11 cellular contexts compared by ENCODE assay signal in genomic region chr7:116165717-116166116, GRCh38. TPM values are rescaled to one million over a fixed set of nuclear protein-coding genes. Genes with fewer than 3 reads are reported as not detected.
DNase-seq lines count a peak whose midpoint lies in the region; ATAC-seq and TF ChIP-seq lines count a peak whose summit lies in the region.
"Had no signal": no experiment of that assay in that cellular context is flagged by ENCODE, and none has a peak within 500 bp of the region (broad histone marks: within the 10 kb centered on the region; RNA-seq: fewer than 3 reads in every experiment).

No MANE protein-coding gene starts in this region.

- no peaks in the 10 kb centered on the region for H3K9me3 ChIP-seq in OCI-LY3 (ENCODE audit: insufficient read depth, low read length)

- H4K8ac ChIP-seq in mesendoderm (ENCODE audit: low read depth, low read length), result no peak overlapping the region

- H2BK120ac ChIP-seq in mesendoderm (ENCODE audit: low read depth, low read length), result no peak overlapping the region

- peak; percentile 56 for ATAC-seq in GM19467 (IDR thresholded peaks at IDR 0.05; ENCODE audit: unreplicated experiment)
- ATAC-seq in HG03060 (IDR thresholded peaks at IDR 0.05; ENCODE audit: low read depth, unreplicated experiment), result peak; percentile 57

- no peak overlapping the region for H4K5ac ChIP-seq in mesendoderm (ENCODE audit: low read length)

- H3K4me2 ChIP-seq in OCI-LY3 (ENCODE audit: low read length), result peak overlapping the region; percentile 82
- no peak overlapping the region for H3K4me2 ChIP-seq in mesendoderm (ENCODE audit: low read length)

- TF ChIP-seq CTCF in CD14-positive monocyte (IDR thresholded peaks at IDR 0.05) (no peak), OCI-LY3 (IDR thresholded peaks at IDR 0.05; ENCODE audit: low read depth, low read length) (no peak), HFFc6 (IDR thresholded peaks at IDR 0.05) (no peak)

- peaks cover 90% of the 10 kb centered on the region for H3K4me1 ChIP-seq in OCI-LY3 (ENCODE audit: low read length)
- no peaks in the 10 kb centered on the region for H3K4me1 ChIP-seq in mesendoderm (ENCODE audit: control insufficient read depth, low read depth, low read length)

- H3K23ac ChIP-seq in mesendoderm (ENCODE audit: low read length), result no peak overlapping the region

- no peak overlapping the region for H2BK5ac ChIP-seq in mesendoderm (ENCODE audit: low read length)

- intact Hi-C loops in CD14-positive monocyte (cut with micrococcal nuclease), result no loop called here

- H3K4me3 Mint-ChIP-seq in CD14-positive monocyte, result peak overlapping the region; percentile 49 to 77
- no peak overlapping the region for H3K4me3 Mint-ChIP-seq in HFFc6
- H3K4me3 Mint-ChIP-seq: type B pancreatic cell had no signal

- no peaks in the 10 kb centered on the region for H4K20me1 ChIP-seq in OCI-LY3 (ENCODE audit: insufficient read depth, low read length)

- H2AFZ ChIP-seq in OCI-LY3 (ENCODE audit: low read depth, low read length), result no peak overlapping the region

- H2BK15ac ChIP-seq in mesendoderm (replicated peaks; ENCODE audit: low read depth), result no peak overlapping the region

- H3K4me1 Mint-ChIP-seq in CD14-positive monocyte, result peaks cover 51% of the 10 kb centered on the region
- peaks cover 37% of the 10 kb centered on the region for H3K4me1 Mint-ChIP-seq in HFFc6 (ENCODE audit: low read depth)

- H2AK5ac ChIP-seq in mesendoderm (ENCODE audit: low read length), result no peak overlapping the region

- H3K56ac ChIP-seq in mesendoderm (ENCODE audit: low read length), result no peak overlapping the region

- H3K36me3 Mint-ChIP-seq in CD14-positive monocyte, result no peaks in the 10 kb centered on the region
- no peaks in the 10 kb centered on the region for H3K36me3 Mint-ChIP-seq in HFFc6 (ENCODE audit: low read depth)
- H3K36me3 Mint-ChIP-seq: type B pancreatic cell had no signal

- H3K27ac ChIP-seq in OCI-LY3 (ENCODE audit: low read length) (peak overlapping the region; percentile 93), mesendoderm (ENCODE audit: low read depth, low read length) (no peak overlapping the region)
- H3K27ac ChIP-seq: RWPE1 had no signal

- H3K27ac Mint-ChIP-seq in CD14-positive monocyte, result peak overlapping the region; percentile 95 to 98 (median 96)
- H3K27ac Mint-ChIP-seq in HFFc6, result no peak overlapping the region
- H3K27ac Mint-ChIP-seq: type B pancreatic cell had no signal

- H3K27me3 ChIP-seq in OCI-LY3 (ENCODE audit: low read depth, low read length), result no peaks in the 10 kb centered on the region
- H3K27me3 ChIP-seq in mesendoderm (ENCODE audit: insufficient read depth, low read length, poor library complexity), result no peaks in the 10 kb centered on the region

- peak overlapping the region; percentile 96 for H3K9ac ChIP-seq in OCI-LY3 (ENCODE audit: low read length)
- H3K9ac ChIP-seq in mesendoderm (ENCODE audit: low read length), result no peak overlapping the region

- peaks cover 0 to 3% (median 2%) of the 10 kb centered on the region in 7 donors for H3K9me3 Mint-ChIP-seq in CD14-positive monocyte
- no peaks in the 10 kb centered on the region for H3K9me3 Mint-ChIP-seq in HFFc6
- H3K9me3 Mint-ChIP-seq: type B pancreatic cell had no signal

- peaks cover 63% of the 10 kb centered on the region for H3K79me2 ChIP-seq in OCI-LY3 (ENCODE audit: low read length)
- H3K79me2 ChIP-seq in mesendoderm (ENCODE audit: control insufficient read depth, insufficient read depth, low read length), result no peaks in the 10 kb centered on the region

- peak overlapping the region; percentile 57 for H3K4me3 ChIP-seq in OCI-LY3 (ENCODE audit: low read length)
- H3K4me3 ChIP-seq in mesendoderm (ENCODE audit: low read length), result no peak overlapping the region

- H3K27me3 Mint-ChIP-seq in CD14-positive monocyte (ENCODE audit: low read depth in 3 of 3) (no peaks in the 10 kb centered on the region), HFFc6 (ENCODE audit: insufficient read depth) (peaks cover 2% of the 10 kb centered on the region; the same call in 1 of the 2 replicates)
- H3K27me3 Mint-ChIP-seq: type B pancreatic cell had no signal

- no peak overlapping the region for H3K4ac ChIP-seq in mesendoderm (ENCODE audit: low read depth, low read length)

- no peaks in the 10 kb centered on the region for H3K36me3 ChIP-seq in OCI-LY3 (replicated peaks; ENCODE audit: low read depth, low read length)
- H3K36me3 ChIP-seq in mesendoderm (ENCODE audit: control insufficient read depth, insufficient read depth, low read length), result no peaks in the 10 kb centered on the region

- no CpG with 5 or more reads among the region's 2 CpGs for WGBS in mesendoderm (ENCODE audit: extremely low coverage, insufficient coverage, low lambda C conversion rate)

- peak; percentile 62 for DNase-seq in CD14-positive monocyte (ENCODE audit: low spot score)
- no peak for DNase-seq in HFFc6
- DNase-seq in mesendoderm, result no peak
- DNase-seq in activated CD4-positive, alpha-beta T cell treated with anti-CD3 and anti-CD28 coated beads for 48 hours, result no peak
- no peak for DNase-seq in HuH-7 (ENCODE audit: low spot score)
- DNase-seq: activated CD8-positive, alpha-beta memory T cell treated with anti-CD3 and anti-CD28 coated beads, Interleukin-2, amount 50 U/mL, for 4 hours had no signal

- H3K79me1 ChIP-seq in mesendoderm (ENCODE audit: low read length), result no peaks in the 10 kb centered on the region

- no peak overlapping the region for H3K18ac ChIP-seq in mesendoderm (ENCODE audit: low read length)

RNA-seq across cellular contexts. Expression of gene TES, which starts 44.6 kb away (rescaled TPM):
- 100 to 1,000 TPM in 1 of 2 donors, 10 to 100 TPM in 1; 89.0 to 104 TPM for polyA plus RNA-seq in CD14-positive monocyte
- total RNA-seq in HFFc6 (2021; fragmentation: NEBNext Ultra II Directional; extraction: Animal tissue kit (Norgen Biotek cat#: 25700)), result 10 to 100 TPM; 10.4 to 29.3 (median 22.4) TPM
- 85.9 TPM for polyA plus RNA-seq in mesendoderm (2013, experiment 1 of 2)
- polyA plus RNA-seq in mesendoderm (2013, experiment 2 of 2), result 89.4 TPM
